In genomic region chr3:171700157-171700556, GRCh38 we compare ENCODE assay signal across 16 cellular contexts.
A peak's percentile ranks its signal among the peaks of the same experiment; 100 is the strongest.
DNase-seq lines count a peak whose midpoint lies in the region; ATAC-seq and TF ChIP-seq lines count a peak whose summit lies in the region.
"Had no signal": no experiment of that assay in that cellular context is flagged by ENCODE, and none has a peak within 500 bp of the region (broad histone marks: within the 10 kb centered on the region; RNA-seq: fewer than 3 reads in every experiment).

No MANE protein-coding gene starts in this region.

- peaks cover 32% of the 10 kb centered on the region for H3K36me3 ChIP-seq in left ventricle myocardium inferior
- no peaks in the 10 kb centered on the region for H3K36me3 ChIP-seq in SJCRH30

- no peaks in the 10 kb centered on the region for H3K9me3 Mint-ChIP-seq in central memory CD8-positive, alpha-beta T cell
- peaks cover 26% of the 10 kb centered on the region for H3K9me3 Mint-ChIP-seq in nephron progenitor cell

- H3K9me3 ChIP-seq in left ventricle myocardium inferior (replicated peaks) (peaks cover 14% of the 10 kb centered on the region), SJCRH30 (replicated peaks) (0 out of 2 replicates have a peak, but pooled peaks cover 3% of the 10 kb centered on the region)

- no peaks in the 10 kb centered on the region for H3K4me1 Mint-ChIP-seq in central memory CD8-positive, alpha-beta T cell
- H3K4me1 Mint-ChIP-seq in nephron progenitor cell, result no peaks in the 10 kb centered on the region
- H3K4me1 Mint-ChIP-seq: IgD-negative memory B cell had no signal

- intact Hi-C loops in left ventricle myocardium inferior (cut with micrococcal nuclease) (no loop called here), left cardiac atrium (cut with DNase I) (no loop called here)

- no peak for TF ChIP-seq CTCF in left ventricle myocardium inferior (IDR thresholded peaks at IDR 0.05; ENCODE audit: borderline replicate concordance)
- no peak for TF ChIP-seq CTCF in nephron progenitor cell (IDR thresholded peaks at IDR 0.05)

- H3K36me3 Mint-ChIP-seq in central memory CD8-positive, alpha-beta T cell (ENCODE audit: insufficient read depth), result peaks cover 3% of the 10 kb centered on the region
- peaks cover 4% of the 10 kb centered on the region for H3K36me3 Mint-ChIP-seq in nephron progenitor cell (ENCODE audit: low read depth)
- H3K36me3 Mint-ChIP-seq: CD8-positive, alpha-beta T cell had no signal

- DNase-seq in left ventricle myocardium inferior, result no peak
- no peak for DNase-seq in left cardiac atrium
- DNase-seq in central memory CD8-positive, alpha-beta T cell (ENCODE audit: low spot score in 2 of 2), result no peak
- DNase-seq in nephron progenitor cell, result no peak
- no peak for DNase-seq in SJCRH30
- no peak for DNase-seq in stimulated activated CD4-positive, alpha-beta T cell treated with anti-CD3 and anti-CD28 coated beads, Interleukin-4, amount 100 ng/mL, for 1 hour
- DNase-seq in RKO (ENCODE audit: low spot score), result no peak
- DNase-seq: Calu3; CD8-positive, alpha-beta T cell; DMS79 treated with DMSO at 0.1 percent for 48 hours; GF-D8; H9 had no signal

- peaks cover 52% of the 10 kb centered on the region for H3K27me3 Mint-ChIP-seq in central memory CD8-positive, alpha-beta T cell
- peaks cover 8% of the 10 kb centered on the region for H3K27me3 Mint-ChIP-seq in nephron progenitor cell (ENCODE audit: low read depth, poor library complexity)

- no peak overlapping the region for H3K4me3 ChIP-seq in left ventricle myocardium inferior
- H3K4me3 ChIP-seq in SJCRH30, result no peak overlapping the region
- H3K4me3 ChIP-seq: A549 had no signal

- no peak for ATAC-seq in left cardiac atrium
- ATAC-seq in central memory CD8-positive, alpha-beta T cell (replicated peaks; ENCODE audit: extremely low read depth, poor library complexity, severe bottlenecking), result no peak
- ATAC-seq: A549; CD8-positive, alpha-beta T cell; HepG2 had no signal

- peak overlapping the region; percentile 7 for H3K27ac ChIP-seq in left ventricle myocardium inferior (replicated peaks)
- no peak overlapping the region for H3K27ac ChIP-seq in SJCRH30
- H3K27ac ChIP-seq: 22Rv1, A549 had no signal

- H3K27ac Mint-ChIP-seq in central memory CD8-positive, alpha-beta T cell (ENCODE audit: low read depth), result peak overlapping the region; percentile 24
- peak overlapping the region; percentile 61 for H3K27ac Mint-ChIP-seq in nephron progenitor cell
- H3K27ac Mint-ChIP-seq: CD8-positive, alpha-beta T cell; H9; IgD-negative memory B cell had no signal

- H3K4me3 Mint-ChIP-seq in central memory CD8-positive, alpha-beta T cell, result no peak overlapping the region
- no peak overlapping the region for H3K4me3 Mint-ChIP-seq in nephron progenitor cell
- H3K4me3 Mint-ChIP-seq: CD8-positive, alpha-beta T cell; H9 had no signal

- H3K4me1 ChIP-seq in left ventricle myocardium inferior, result peaks cover 17% of the 10 kb centered on the region
- H3K4me1 ChIP-seq in SJCRH30, result no peaks in the 10 kb centered on the region
- H3K4me1 ChIP-seq: A549 had no signal

- H3K27me3 ChIP-seq in left ventricle myocardium inferior (ENCODE audit: low read depth) (no peaks in the 10 kb centered on the region), SJCRH30 (no peaks in the 10 kb centered on the region)
